Comparison of ENCODE assay signal across 9 cellular contexts in the genomic region with DNA sequence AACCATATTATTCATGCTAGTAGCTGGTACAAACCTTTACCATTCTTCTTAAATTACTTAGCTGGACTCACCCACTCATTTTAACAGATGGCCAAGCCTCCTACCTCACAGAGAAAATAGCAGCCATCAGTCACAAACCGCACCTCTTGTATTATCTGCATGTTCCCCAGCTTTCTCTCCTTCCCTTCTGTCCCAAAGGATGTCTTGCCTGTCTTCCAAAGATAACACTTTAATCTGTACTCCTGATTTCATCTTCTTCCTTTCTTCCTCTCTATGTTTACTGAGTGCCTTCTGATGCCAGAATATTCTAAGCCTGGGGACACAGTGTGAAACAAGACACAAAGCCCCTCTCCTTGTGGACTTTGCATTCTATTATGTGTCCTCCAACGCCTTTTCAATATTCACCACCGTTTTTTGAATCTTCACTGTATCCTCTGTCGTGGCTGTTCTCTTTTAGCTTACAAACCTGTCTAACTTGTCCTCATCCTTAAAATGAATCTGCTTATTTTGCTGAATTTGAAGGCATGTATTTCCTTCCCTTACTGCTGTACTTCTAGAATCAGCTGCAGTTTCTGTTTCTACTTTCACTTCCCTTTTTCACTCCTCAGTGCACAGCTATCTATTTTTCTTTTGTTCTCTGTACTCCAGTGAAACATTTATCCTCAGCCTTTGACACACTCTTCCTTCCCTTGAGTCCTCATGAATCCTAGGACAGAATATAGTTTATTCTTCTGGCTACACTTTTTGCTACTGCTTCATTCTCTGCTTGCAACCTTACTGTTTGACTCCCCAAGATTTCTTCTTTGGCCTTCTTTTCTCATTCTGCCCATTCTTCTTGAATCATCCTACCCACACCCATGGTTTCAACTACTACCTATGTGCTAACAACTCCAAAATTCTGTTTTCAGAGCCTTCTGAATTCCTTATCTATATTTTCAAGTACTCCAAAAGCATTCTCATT.
DNase-seq lines count a peak whose midpoint lies in the region; ATAC-seq, FAIRE-seq and TF ChIP-seq lines count a peak whose summit lies in the region.
"Had no signal": no experiment of that assay in that cellular context is flagged by ENCODE, and none has a peak within 500 bp of the region (broad histone marks: within the 10 kb centered on the region; RNA-seq: fewer than 3 reads in every experiment).

No MANE protein-coding gene starts in this region.

- intact Hi-C loops in activated CD8-positive, alpha-beta T cell treated with anti-CD3 and anti-CD28 coated beads for 36 hours (cut with micrococcal nuclease) = no loop called here

- CTCF ChIA-PET in activated CD8-positive, alpha-beta T cell treated with anti-CD3 and anti-CD28 coated beads for 36 hours (lab: Charles Lee) = interaction anchor here (0.8 to 1.6 kb wide), 8 partner anchors 9 to 790 kb away, joined by 3 to 6 read pairs (median 4); no protein-coding TSS in a partner anchor

- no peaks in the 10 kb centered on the region for H3K79me2 ChIP-seq in parathyroid adenoma

- no peak for TF ChIP-seq CTCF in activated CD8-positive, alpha-beta T cell treated with anti-CD3 and anti-CD28 coated beads for 36 hours (IDR thresholded peaks at IDR 0.05)
- no peak for TF ChIP-seq CTCF in parathyroid adenoma (IDR thresholded peaks at IDR 0.05)

- no peak overlapping the region for H3K27ac Mint-ChIP-seq in activated CD8-positive, alpha-beta T cell treated with anti-CD3 and anti-CD28 coated beads for 36 hours
- H3K27ac Mint-ChIP-seq: nephron had no signal

- H3K27me3 Mint-ChIP-seq in activated CD8-positive, alpha-beta T cell treated with anti-CD3 and anti-CD28 coated beads for 36 hours = no peaks in the 10 kb centered on the region

- no peak overlapping the region for H3K4me3 Mint-ChIP-seq in activated CD8-positive, alpha-beta T cell treated with anti-CD3 and anti-CD28 coated beads for 36 hours
- H3K4me3 Mint-ChIP-seq: nephron had no signal

- H3K36me3 ChIP-seq in parathyroid adenoma (ENCODE audit: control insufficient read depth, insufficient read depth, low read length) = no peaks in the 10 kb centered on the region

- no peaks in the 10 kb centered on the region for H3K36me3 Mint-ChIP-seq in activated CD8-positive, alpha-beta T cell treated with anti-CD3 and anti-CD28 coated beads for 36 hours (ENCODE audit: low read depth)

- H3K9ac ChIP-seq in parathyroid adenoma = no peak overlapping the region

- no peak overlapping the region for H2AFZ ChIP-seq in parathyroid adenoma

- no peak for FAIRE-seq in RCC 7860 (lab: Jason Lieb, UNC)

- peak overlapping the region; percentile 6 for H3K4me2 ChIP-seq in parathyroid adenoma (ENCODE audit: low read length)

- H3K9me3 Mint-ChIP-seq in activated CD8-positive, alpha-beta T cell treated with anti-CD3 and anti-CD28 coated beads for 36 hours = peaks cover 4% of the 10 kb centered on the region
- H3K9me3 Mint-ChIP-seq: nephron had no signal

- H3K4me1 Mint-ChIP-seq in activated CD8-positive, alpha-beta T cell treated with anti-CD3 and anti-CD28 coated beads for 36 hours (ENCODE audit: low read depth) = peaks cover 7% of the 10 kb centered on the region
- H3K4me1 Mint-ChIP-seq: nephron had no signal

- no peak overlapping the region for H3K27ac ChIP-seq in parathyroid adenoma

- H3K9me3 ChIP-seq in parathyroid adenoma (ENCODE audit: control insufficient read depth, low read length) = no peaks in the 10 kb centered on the region

- H3K4me3 ChIP-seq in parathyroid adenoma (ENCODE audit: low read depth, low read length) = no peak overlapping the region

- no peaks in the 10 kb centered on the region for H3K4me1 ChIP-seq in parathyroid adenoma

- ATAC-seq in GM19324 (IDR thresholded peaks at IDR 0.05; ENCODE audit: low FRiP score, unreplicated experiment) = peak; percentile 94
- peak; percentile 98 for ATAC-seq in HG03280 (IDR thresholded peaks at IDR 0.05; ENCODE audit: unreplicated experiment)
- peak; percentile 90 for ATAC-seq in activated CD8-positive, alpha-beta T cell treated with anti-CD3 and anti-CD28 coated beads for 36 hours

- POLR2A ChIA-PET in activated CD8-positive, alpha-beta T cell treated with anti-CD3 and anti-CD28 coated beads for 36 hours (lab: Charles Lee) = interaction anchor here (1.1 kb wide), 1 partner anchor 27 kb away, joined by 4 read pairs; no protein-coding TSS in a partner anchor

- DNase-seq in Ammon's horn (ENCODE audit: low spot score) = peak; percentile 53
- DNase-seq in activated CD8-positive, alpha-beta T cell treated with anti-CD3 and anti-CD28 coated beads for 36 hours = no peak
- DNase-seq in dedifferentiated amniotic fluid mesenchymal stem cell (ENCODE audit: extremely low spot score) = no peak
- no peak for DNase-seq in RCC 7860 (ENCODE audit: low spot score)
- no peak for DNase-seq in central memory CD4-positive, alpha-beta T cell

- H3K27me3 ChIP-seq in parathyroid adenoma (ENCODE audit: control insufficient read depth, insufficient read depth, low read length) = no peaks in the 10 kb centered on the region
